11 cellular contexts compared by ENCODE assay signal in the genomic region with DNA sequence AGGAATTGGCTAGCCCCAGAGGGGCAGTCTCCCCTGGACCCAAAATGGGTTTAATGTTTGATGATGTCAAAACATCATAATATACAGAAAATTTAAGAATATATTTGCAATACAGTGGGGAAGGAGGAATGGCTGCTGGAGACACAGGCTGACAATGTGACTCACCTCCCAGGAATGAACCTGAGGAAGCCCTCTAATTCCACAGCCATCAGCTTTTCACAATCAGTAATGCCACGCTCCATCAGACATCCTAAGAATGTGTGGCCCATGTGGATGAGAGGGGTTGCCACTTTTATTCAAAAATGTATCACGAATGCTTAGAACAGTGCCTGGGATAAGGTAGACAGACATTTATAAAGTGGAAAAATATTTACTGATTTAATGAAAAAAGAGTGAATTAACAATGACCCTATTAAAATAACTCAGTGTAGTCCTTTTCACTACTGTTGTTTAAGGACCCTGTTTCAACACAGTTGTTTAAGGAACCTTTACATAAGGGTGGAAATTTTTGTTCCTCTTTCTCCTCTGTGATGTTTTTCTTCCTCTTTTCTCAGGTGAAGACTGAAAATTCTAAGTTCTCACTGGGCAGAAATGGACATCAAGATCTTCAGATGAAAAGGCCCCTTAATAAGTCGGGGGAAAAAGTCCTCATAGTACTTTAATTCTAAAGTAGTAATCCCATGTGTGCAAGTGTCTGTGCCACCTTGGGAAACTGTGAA. TPM values are rescaled to one million over a fixed set of nuclear protein-coding genes. Genes with fewer than 3 reads are reported as not detected.
DNase-seq lines count a peak whose midpoint lies in the region; ATAC-seq, FAIRE-seq and TF ChIP-seq lines count a peak whose summit lies in the region.
"Had no signal": no experiment of that assay in that cellular context is flagged by ENCODE, and none has a peak within 500 bp of the region (broad histone marks: within the 10 kb centered on the region; RNA-seq: fewer than 3 reads in every experiment).

No MANE protein-coding gene starts in this region.

- FAIRE-seq in GM12878 (lab: Jason Lieb, UNC) = no peak

- BruUV-seq in GM12878 (replicated peaks; lab: Mats Ljungman, UMichigan) = no TSS peak

- TF ChIP-seq CTCF in GM12878 (IDR thresholded peaks at IDR 0.05 in 2 of 3, conservative IDR thresholded peaks at IDR 0.05 in 1 of 3; ENCODE audit: control insufficient read depth in 2 of 3, extremely low read depth in 1 of 3, insufficient read depth in 1 of 3, low read depth in 3 of 3, low read length in 3 of 3) = no peak
- no peak for TF ChIP-seq CTCF in upper lobe of right lung (IDR thresholded peaks at IDR 0.05)
- TF ChIP-seq CTCF in mucosa of descending colon (IDR thresholded peaks at IDR 0.05) = no peak
- no peak for TF ChIP-seq CTCF in GM10248 (IDR thresholded peaks at IDR 0.05; ENCODE audit: control extremely low read depth, extremely low read depth, low read depth, missing control alignments)

- SMC1A ChIA-PET in GM12878 (lab: Charles Lee; ENCODE audit: uncharacterized antibody, unreplicated experiment) = no interaction called here

- no peak for TF ChIP-seq EP300 in GM12878 (IDR thresholded peaks at IDR 0.05; ENCODE audit: borderline replicate concordance in 1 of 2, control insufficient read depth in 1 of 2, low read depth in 2 of 2, low read length in 2 of 2)

- WGBS in GM12878 (ENCODE audit: insufficient coverage, insufficient replicate concordance, low lambda C conversion rate, missing lambda C conversion rate) = 46% methylated on average over 3 of the region's 3 CpGs

- H4K20me1 ChIP-seq in GM12878 (ENCODE audit: control insufficient read depth, insufficient read depth) = no peaks in the 10 kb centered on the region; the same call in 1 of the 2 replicates

- ATAC-seq in GM12878 (no peak), upper lobe of right lung (no peak), mucosa of descending colon (no peak)

- DNase-seq in ELF-1 (ENCODE audit: low read depth, low spot score) (peak; percentile 39), NCI-H226 (peak; percentile 91), GM12878 (ENCODE audit: low read depth, low spot score) (no peak), medulla oblongata (ENCODE audit: extremely low spot score) (peak; percentile 58), upper lobe of right lung (no peak), mucosa of descending colon (no peak), GM10248 (ENCODE audit: extremely low spot score) (no peak)
- DNase-seq in activated naive CD4-positive, alpha-beta T cell treated with anti-CD3 and anti-CD28 coated beads, Interleukin-2, amount 50 U/mL, for 16 hours = no peak
- DNase-seq: erythroblast, NCI-H146 had no signal

- no peak overlapping the region for H3K9ac ChIP-seq in GM12878 (ENCODE audit: control insufficient read depth, insufficient read depth, low read length)

- H3K27me3 ChIP-seq in GM12878 (replicated peaks in 1 of 2; ENCODE audit: control insufficient read depth in 2 of 2, insufficient read depth in 2 of 2, low read length in 1 of 2) (no peaks in the 10 kb centered on the region; a peak in 1 of 4 replicates), upper lobe of right lung (no peaks in the 10 kb centered on the region)

- TF ChIP-seq POLR2A in GM12878 (IDR thresholded peaks at IDR 0.05; ENCODE audit: low read depth, low read length) = no peak

- peak overlapping the region; percentile 62 for H3K4me2 ChIP-seq in GM12878 (ENCODE audit: control insufficient read depth, insufficient read depth)

- POLR2A ChIA-PET in GM12878 (lab: Charles Lee) = no interaction called here
- POLR2A ChIA-PET in GM10248 (lab: Yijun Ruan, JAX) = no interaction called here

- RAD21 ChIA-PET in GM12878 (lab: Charles Lee; ENCODE audit: unreplicated experiment) = no interaction called here

- H3K4me3 ChIP-seq in GM12878 (no peak overlapping the region), upper lobe of right lung (no peak overlapping the region), mucosa of descending colon (no peak overlapping the region)

- H3K4me1 ChIP-seq in GM12878 (ENCODE audit: control insufficient read depth, insufficient read depth, low read length) (peaks cover 52% of the 10 kb centered on the region), upper lobe of right lung (peaks cover 7% of the 10 kb centered on the region), mucosa of descending colon (ENCODE audit: low read depth) (no peaks in the 10 kb centered on the region)
- H3K4me1 ChIP-seq: Caco-2 had no signal

- no peak overlapping the region for H3K27ac ChIP-seq in GM12878 (ENCODE audit: control insufficient read depth, insufficient read depth)
- H3K27ac ChIP-seq in upper lobe of right lung = no peak overlapping the region

- intact Hi-C loops in GM12878 (cut with micrococcal nuclease; ENCODE audit: unreplicated experiment) = loop anchor here (5.0 kb wide), 2 partner anchors 91 to 114 kb away; no protein-coding TSS in a partner anchor
- intact Hi-C loops in upper lobe of right lung (cut with DNase I) = no loop called here
- intact Hi-C loops in mucosa of descending colon (cut with DNase I, micrococcal nuclease) = no loop called here

- TF ChIP-seq RAD21 in GM12878 (IDR thresholded peaks at IDR 0.05; ENCODE audit: insufficient read depth, low read depth, low read length) = no peak

- H3K9me3 ChIP-seq in GM12878 (replicated peaks; ENCODE audit: control insufficient read depth, insufficient read depth, low read length) (no peaks in the 10 kb centered on the region), upper lobe of right lung (no peaks in the 10 kb centered on the region), mucosa of descending colon (no peaks in the 10 kb centered on the region)

- H2AFZ ChIP-seq in GM12878 (ENCODE audit: control insufficient read depth, low read depth, low read length) = no peak overlapping the region

- CTCF ChIA-PET in GM12878 (lab: Yijun Ruan, JAX) = interaction anchor here (1.3 kb wide), 1 partner anchor 59 kb away, joined by 3 read pairs; no protein-coding TSS in a partner anchor
- CTCF ChIA-PET in GM10248 (lab: Yijun Ruan, JAX) = interaction anchor here (1.7 kb wide), 1 partner anchor 14 kb away, joined by 4 read pairs; no protein-coding TSS in a partner anchor

- H3K79me2 ChIP-seq in GM12878 (ENCODE audit: control insufficient read depth, insufficient read depth, low read length) = no peaks in the 10 kb centered on the region

- H3K36me3 ChIP-seq in GM12878 (ENCODE audit: control insufficient read depth in 2 of 2, insufficient read depth in 2 of 2, low read length in 1 of 2) = no peaks in the 10 kb centered on the region
- no peaks in the 10 kb centered on the region for H3K36me3 ChIP-seq in upper lobe of right lung
- H3K36me3 ChIP-seq in mucosa of descending colon (ENCODE audit: low read depth) = no peaks in the 10 kb centered on the region

- in situ Hi-C loops in GM12878 (cut with MboI) = no loop called here

TF ChIP-seq in GM12878, 131 proteins besides CTCF, POLR2A, EP300 and RAD21:
- TF ChIP-seq NFXL1 (IDR thresholded peaks at IDR 0.05; ENCODE audit: borderline replicate concordance) (no peak), MYB (IDR thresholded peaks at IDR 0.05; ENCODE audit: borderline replicate concordance, low read depth, low read length) (no peak)
- TF ChIP-seq, protein P1, sequence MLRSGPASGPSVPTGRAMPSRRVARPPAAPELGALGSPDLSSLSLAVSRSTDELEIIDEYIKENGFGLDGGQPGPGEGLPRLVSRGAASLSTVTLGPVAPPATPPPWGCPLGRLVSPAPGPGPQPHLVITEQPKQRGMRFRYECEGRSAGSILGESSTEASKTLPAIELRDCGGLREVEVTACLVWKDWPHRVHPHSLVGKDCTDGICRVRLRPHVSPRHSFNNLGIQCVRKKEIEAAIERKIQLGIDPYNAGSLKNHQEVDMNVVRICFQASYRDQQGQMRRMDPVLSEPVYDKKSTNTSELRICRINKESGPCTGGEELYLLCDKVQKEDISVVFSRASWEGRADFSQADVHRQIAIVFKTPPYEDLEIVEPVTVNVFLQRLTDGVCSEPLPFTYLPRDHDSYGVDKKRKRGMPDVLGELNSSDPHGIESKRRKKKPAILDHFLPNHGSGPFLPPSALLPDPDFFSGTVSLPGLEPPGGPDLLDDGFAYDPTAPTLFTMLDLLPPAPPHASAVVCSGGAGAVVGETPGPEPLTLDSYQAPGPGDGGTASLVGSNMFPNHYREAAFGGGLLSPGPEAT (IDR thresholded peaks at IDR 0.05; ENCODE audit: low read depth) = 0 out of 2 replicates have a peak, but pooled peaks have one; percentile 23

RNA-seq across cellular contexts. Expression of a gene that starts 17.5 kb away (rescaled TPM):
- 4.9 and 6.1 TPM in 2 replicates for total RNA-seq in GM12878 (2013; cell fraction: nucleolus; rRNA removed)
- 0.05 and 0.11 TPM in 2 replicates for total RNA-seq in GM12878 (2014; rRNA removed)
- total RNA-seq in GM12878 (2014; rRNA removed; fragmentation: Illumina TruSeq; extraction: Trizol) = 0.05 TPM in 1 of 2 replicates, not detected in the other
- not detected in 2 replicates for total RNA-seq in GM12878 (2021)
- polyA plus RNA-seq in GM12878 (2011; ENCODE audit: low read depth) = 0.43 TPM
- polyA plus RNA-seq in GM12878 (2011; rRNA removed) = 0.07 TPM in 2 replicates
- 0.10 TPM in 1 of 2 replicates, not detected in the other for polyA plus RNA-seq in GM12878 (2011; cell fraction: cytosol; rRNA removed)
- 0.06 TPM in 1 of 2 replicates, not detected in the other for polyA plus RNA-seq in GM12878 (2011; cell fraction: nucleus; rRNA removed)
- polyA plus RNA-seq in GM12878 (2012) = 0.69 and 0.94 TPM in 2 replicates
- polyA plus RNA-seq in GM12878 (2014; fragmentation: Illumina TruSeq; extraction: Trizol) = 0.06 TPM in 1 of 2 replicates, not detected in the other
- polyA plus RNA-seq in GM12878 (2014; fragmentation: Nextera tagmentation; extraction: Ambion mirVana) = under 1 TPM; 0.05 to 0.06 TPM
- not detected in 2 replicates for polyA plus RNA-seq in GM12878 (2014; rRNA removed)
- under 1 TPM in 1 of 2 experiments, not detected in 1; 0.10 TPM for polyA plus RNA-seq in GM12878 (2016; fragmentation: Nextera tagmentation; extraction: Ambion mirVana)
- polyA minus RNA-seq in GM12878 (2011; rRNA and poly(A)+ RNA removed) = 0.15 TPM in 1 of 2 replicates, not detected in the other
- not detected in 2 replicates for polyA minus RNA-seq in GM12878 (2011; cell fraction: cytosol; rRNA and poly(A)+ RNA removed)
- not detected in 2 replicates for polyA minus RNA-seq in GM12878 (2011; cell fraction: nucleus; rRNA and poly(A)+ RNA removed)
- 34.6 TPM for total RNA-seq in upper lobe of right lung
- 1 to 10 TPM in 1 of 3 donors, under 1 TPM in 2; 0.41 to 1.5 (median 0.60) TPM for total RNA-seq in mucosa of descending colon

Comparison
In these comparisons a context has a peak if more than half of its experiments do, and no peak if none do; other contexts are left out.
1. DNase-seq: peak in ELF-1 (single experiment), NCI-H226 (single experiment) and medulla oblongata (single experiment); none in GM12878 (single experiment), upper lobe of right lung (single experiment), activated naive CD4-positive, alpha-beta T cell treated with anti-CD3 and anti-CD28 coated beads, Interleukin-2, amount 50 U/mL, for 16 hours (single experiment), mucosa of descending colon (0 of 3) and GM10248 (single experiment).